In genomic region chr6:150922137-150922536, GRCh38 we compare ENCODE assay signal across 29 cellular contexts.
"Had no signal": no experiment of that assay in that cellular context is flagged by ENCODE, and none has a peak within 500 bp of the region (broad histone marks: within the 10 kb centered on the region; RNA-seq: fewer than 3 reads in every experiment).

No MANE protein-coding gene starts in this region.

- H3K4me3 ChIP-seq: body of pancreas, gastroesophageal sphincter, hepatocyte, spleen, testis had no signal

- FAIRE-seq: TTC549, urothelium cell line had no signal

- DNase-seq: activated CD4-positive, alpha-beta T cell treated with anti-CD3 and anti-CD28 coated beads, Interleukin-2, amount 10 ng/mL, durations not matched to agents 7 days and 5 days; activated CD8-positive, alpha-beta T cell treated with anti-CD3 and anti-CD28 coated beads for 36 hours; activated gamma-delta T cell treated with Interleukin-2 at 50 U/mL for 16 hours; activated naive CD4-positive, alpha-beta T cell treated with anti-CD3 and anti-CD28 coated beads, Interleukin-2, amount 50 U/mL, for 16 hours; activated T-cell treated with anti-CD3 and anti-CD28 coated beads, Interleukin-2, amount 50 U/mL, for 4 hours; amygdala; body of pancreas; cortex of kidney; effector memory CD8-positive, alpha-beta T cell; islet precursor cell; left colon; naive B cell; nephron progenitor cell; right cardiac atrium; spleen; stimulated activated naive CD8-positive, alpha-beta T cell treated with anti-CD3 and anti-CD28 coated beads, Interleukin-15, Interleukin-2, amounts not matched to agents 100 U/mL and 50 U/mL, for 24 hours; SW 1271; T-helper 9 cell; testis; trophoblast cell; WERI-Rb-1 had no signal

- H3K4me1 ChIP-seq: body of pancreas, gastroesophageal sphincter had no signal

- H2AFZ ChIP-seq: hepatocyte had no signal

- H3K79me2 ChIP-seq: hepatocyte had no signal

- H3K27me3 ChIP-seq: body of pancreas, gastroesophageal sphincter, hepatocyte, spleen, testis had no signal

- H3K27ac Mint-ChIP-seq: activated CD4-positive, alpha-beta T cell treated with anti-CD3 and anti-CD28 coated beads, Interleukin-2, amount 10 ng/mL, durations not matched to agents 7 days and 5 days; activated CD8-positive, alpha-beta T cell treated with anti-CD3 and anti-CD28 coated beads for 36 hours; activated T-helper 17 cell treated with anti-CD3 and anti-CD28 coated beads, Interleukin-2, amount 50 U/mL, for 72 hours; effector memory CD8-positive, alpha-beta T cell; mesothelial cell of epicardium; nephron progenitor cell; T-helper 1 cell treated with Interleukin-12 subunit alpha and Interleukin-12 subunit beta and Interleukin-4 antibody, amounts not matched to agents 30 μg/mL and 1 μg/mL, for 36 hours had no signal

- H3K9me3 ChIP-seq: body of pancreas, gastroesophageal sphincter, spleen, testis had no signal

- H3K9me3 Mint-ChIP-seq: activated CD4-positive, alpha-beta T cell treated with anti-CD3 and anti-CD28 coated beads, Interleukin-2, amount 10 ng/mL, durations not matched to agents 7 days and 5 days; activated CD8-positive, alpha-beta T cell treated with anti-CD3 and anti-CD28 coated beads for 36 hours; activated T-cell treated with anti-CD3 and anti-CD28 coated beads, Interleukin-2, amount 50 U/mL, for 4 hours; activated T-helper 17 cell treated with anti-CD3 and anti-CD28 coated beads, Interleukin-2, amount 50 U/mL, for 72 hours; effector memory CD8-positive, alpha-beta T cell; mesothelial cell of epicardium; nephron progenitor cell; T-helper 1 cell treated with Interleukin-12 subunit alpha and Interleukin-12 subunit beta and Interleukin-4 antibody, amounts not matched to agents 30 μg/mL and 1 μg/mL, for 36 hours had no signal

- H3K4me1 Mint-ChIP-seq: activated CD4-positive, alpha-beta T cell treated with anti-CD3 and anti-CD28 coated beads, Interleukin-2, amount 10 ng/mL, durations not matched to agents 7 days and 5 days; activated T-helper 17 cell treated with anti-CD3 and anti-CD28 coated beads, Interleukin-2, amount 50 U/mL, for 72 hours had no signal

- H3K4me3 Mint-ChIP-seq: activated CD4-positive, alpha-beta T cell treated with anti-CD3 and anti-CD28 coated beads, Interleukin-2, amount 10 ng/mL, durations not matched to agents 7 days and 5 days; activated CD8-positive, alpha-beta T cell treated with anti-CD3 and anti-CD28 coated beads for 36 hours; activated T-cell treated with anti-CD3 and anti-CD28 coated beads, Interleukin-2, amount 50 U/mL, for 4 hours; activated T-helper 17 cell treated with anti-CD3 and anti-CD28 coated beads, Interleukin-2, amount 50 U/mL, for 72 hours; effector memory CD8-positive, alpha-beta T cell; mesothelial cell of epicardium; naive B cell; nephron progenitor cell; T-helper 1 cell treated with Interleukin-12 subunit alpha and Interleukin-12 subunit beta and Interleukin-4 antibody, amounts not matched to agents 30 μg/mL and 1 μg/mL, for 36 hours had no signal

- H3K27me3 Mint-ChIP-seq: activated CD4-positive, alpha-beta T cell treated with anti-CD3 and anti-CD28 coated beads, Interleukin-2, amount 10 ng/mL, durations not matched to agents 7 days and 5 days; activated CD8-positive, alpha-beta T cell treated with anti-CD3 and anti-CD28 coated beads for 36 hours; activated T-helper 17 cell treated with anti-CD3 and anti-CD28 coated beads, Interleukin-2, amount 50 U/mL, for 72 hours; effector memory CD8-positive, alpha-beta T cell; naive B cell had no signal

- ATAC-seq: activated CD4-positive, CD25-positive, alpha-beta regulatory T cell treated with anti-CD3 and anti-CD28 coated beads, Interleukin-2, amount 50 U/mL, for 24 hours; activated CD8-positive, alpha-beta T cell treated with anti-CD3 and anti-CD28 coated beads for 36 hours; activated T-cell treated with anti-CD3 and anti-CD28 coated beads, Interleukin-2, amount 50 U/mL, for 4 hours; activated T-helper 17 cell treated with anti-CD3 and anti-CD28 coated beads, Interleukin-2, amount 50 U/mL, for 72 hours; body of pancreas; effector memory CD8-positive, alpha-beta T cell; gastroesophageal sphincter; left colon; right cardiac atrium; stimulated activated naive CD8-positive, alpha-beta T cell treated with anti-CD3 and anti-CD28 coated beads, Interleukin-15, Interleukin-2, amounts not matched to agents 100 U/mL and 50 U/mL, for 24 hours had no signal

- H3K27ac ChIP-seq: body of pancreas, gastroesophageal sphincter, hepatocyte, spleen, testis, WERI-Rb-1 had no signal

- H3K4me2 ChIP-seq: hepatocyte had no signal
